24 cellular contexts compared by ENCODE assay signal in the genomic region with DNA sequence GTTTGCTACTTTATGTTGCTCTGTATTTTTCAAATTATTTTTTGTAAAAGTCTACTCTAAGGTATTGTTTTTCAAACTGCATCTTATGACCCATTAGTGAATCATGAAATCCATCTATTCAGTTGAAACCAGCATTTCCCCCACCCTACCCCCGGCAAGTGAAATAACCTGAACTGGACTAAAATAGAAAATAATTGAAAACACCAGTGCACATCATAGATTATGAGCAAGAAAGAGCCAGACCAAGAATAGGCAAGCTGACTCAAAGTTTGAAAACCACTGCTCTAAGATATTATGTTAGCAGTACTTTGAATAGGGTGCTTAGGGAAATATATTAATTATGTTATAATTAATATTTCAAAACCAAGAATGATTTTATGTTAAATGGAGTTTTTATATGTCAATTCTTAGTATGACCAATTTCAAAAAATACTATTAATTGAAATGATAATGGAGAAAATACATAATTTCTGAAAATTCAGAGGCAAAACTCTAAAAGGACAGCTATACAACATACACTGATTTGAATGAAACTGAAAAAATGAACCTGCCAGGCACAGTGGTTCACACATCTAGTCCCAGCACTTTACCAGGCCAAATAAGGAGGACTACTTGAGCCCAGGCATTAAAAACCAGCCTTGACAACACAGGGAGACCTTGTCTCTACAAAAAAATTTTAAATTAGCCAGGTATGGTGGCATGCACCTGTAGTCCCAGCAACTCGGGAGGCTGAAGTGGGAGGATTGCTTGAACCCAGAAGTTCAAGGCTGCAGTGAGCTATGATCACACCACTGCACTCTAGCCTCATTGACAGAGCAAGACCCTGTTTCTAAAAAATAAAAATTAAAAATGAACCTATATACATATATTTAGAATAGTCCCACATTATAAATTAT.
DNase-seq lines count a peak whose midpoint lies in the region; ATAC-seq and TF ChIP-seq lines count a peak whose summit lies in the region.
"Had no signal": no experiment of that assay in that cellular context is flagged by ENCODE, and none has a peak within 500 bp of the region (broad histone marks: within the 10 kb centered on the region; RNA-seq: fewer than 3 reads in every experiment).

No MANE protein-coding gene starts in this region.

- ATAC-seq in GM18858 (IDR thresholded peaks at IDR 0.05; ENCODE audit: unreplicated experiment) (peak; percentile 42), HG03103 (IDR thresholded peaks at IDR 0.05; ENCODE audit: low read depth, unreplicated experiment) (peak; percentile 54), HG02938 (IDR thresholded peaks at IDR 0.05; ENCODE audit: unreplicated experiment) (no peak)
- ATAC-seq: activated naive CD4-positive, alpha-beta T cell treated with anti-CD3 and anti-CD28 coated beads, Interleukin-2, amount 50 U/mL, for 72 hours; body of pancreas; gastroesophageal sphincter; left lung; mucosa of descending colon; right cardiac atrium had no signal

- 0 out of 22 replicates have a peak overlapping the region, but pooled peaks of 1 of the 11 experiments have one; percentile 29 for H3K27ac ChIP-seq in BLaER1 treated with 17β-estradiol and CSF1 and Interleukin-3, amounts not matched to agents 10 nM and 100 nM
- H3K27ac ChIP-seq in ovary (no peak overlapping the region), tibial nerve (no peak overlapping the region)
- H3K27ac ChIP-seq: body of pancreas, colonic mucosa, gastroesophageal sphincter, left lung, RWPE1 had no signal

- peaks cover 0 to 12% (median 5%) of the 10 kb centered on the region in 11 experiments; a peak in 9 of 22 replicates for H3K9me3 ChIP-seq in BLaER1 treated with 17β-estradiol and CSF1 and Interleukin-3, amounts not matched to agents 10 nM and 100 nM (replicated peaks in 1 of 11)
- H3K9me3 ChIP-seq in ovary, result no peaks in the 10 kb centered on the region
- H3K9me3 ChIP-seq in tibial nerve, result no peaks in the 10 kb centered on the region
- H3K9me3 ChIP-seq: body of pancreas, colonic mucosa, gastroesophageal sphincter, left lung, mucosa of descending colon had no signal

- no peak overlapping the region for H3K9ac ChIP-seq in BLaER1 treated with 17β-estradiol and CSF1 and Interleukin-3, amounts not matched to agents 10 nM and 100 nM

- no peaks in the 10 kb centered on the region for H3K27me3 ChIP-seq in BLaER1 treated with 17β-estradiol and CSF1 and Interleukin-3, amounts not matched to agents 10 nM and 100 nM
- no peaks in the 10 kb centered on the region for H3K27me3 ChIP-seq in ovary
- no peaks in the 10 kb centered on the region for H3K27me3 ChIP-seq in tibial nerve
- H3K27me3 ChIP-seq: body of pancreas, colonic mucosa, gastroesophageal sphincter, left lung had no signal

- peak overlapping the region in 6 of 11 experiments; percentile 20 to 71 (median 54); a peak in 8 of 22 replicates for H3K4me2 ChIP-seq in BLaER1 treated with 17β-estradiol and CSF1 and Interleukin-3, amounts not matched to agents 10 nM and 100 nM

- no peak for TF ChIP-seq CTCF in ovary (IDR thresholded peaks at IDR 0.05)
- no peak for TF ChIP-seq CTCF in tibial nerve (IDR thresholded peaks at IDR 0.05)

- H3K4me3 ChIP-seq in BLaER1 treated with 17β-estradiol and CSF1 and Interleukin-3, amounts not matched to agents 10 nM and 100 nM, result no peak overlapping the region
- H3K4me3 ChIP-seq in ovary, result no peak overlapping the region
- H3K4me3 ChIP-seq in tibial nerve, result no peak overlapping the region
- H3K4me3 ChIP-seq: body of pancreas, colonic mucosa, gastroesophageal sphincter, left lung, mucosa of descending colon had no signal

- intact Hi-C loops in ovary (cut with DNase I), result no loop called here

- peaks cover 0 to 33% (median 12%) of the 10 kb centered on the region in 10 experiments; a peak in 15 of 20 replicates for H3K4me1 ChIP-seq in BLaER1 treated with 17β-estradiol and CSF1 and Interleukin-3, amounts not matched to agents 10 nM and 100 nM
- H3K4me1 ChIP-seq in ovary (ENCODE audit: insufficient read depth) (no peaks in the 10 kb centered on the region), tibial nerve (peaks cover 0 to 18% (median 3%) of the 10 kb centered on the region in 4 donors)
- H3K4me1 ChIP-seq: colonic mucosa, gastroesophageal sphincter had no signal

- WGBS in ovary, 3 donors, result 30 to 50% (median 33%) methylated on average over 2 of the region's 2 CpGs
- WGBS in tibial nerve, 2 donors, result 33 to 34% methylated on average over 2 of the region's 2 CpGs

- TF ChIP-seq POLR2A in ovary (IDR thresholded peaks at IDR 0.05) (no peak), tibial nerve (IDR thresholded peaks at IDR 0.05) (no peak)

- TF ChIP-seq EP300 in ovary (IDR thresholded peaks at IDR 0.05), result no peak
- TF ChIP-seq EP300 in tibial nerve (IDR thresholded peaks at IDR 0.05), result no peak

- DNase-seq in fibroblast of peridontal ligament (ENCODE audit: extremely low read depth) (peak; percentile 68), ovary (no peak), tibial nerve (ENCODE audit: low spot score in 2 of 2) (no peak), GOT3 (lab: John Stamatoyannopoulos, UW) (no peak)
- DNase-seq: activated CD4-positive, alpha-beta memory T cell treated with anti-CD3 and anti-CD28 coated beads for 36 hours; activated T-cell treated with anti-CD3 and anti-CD28 coated beads, Interleukin-2, amount 50 U/mL, for 24 hours; body of pancreas; colonic mucosa; DMS 273 treated with DMSO at 0.1 percent for 48 hours; GF-D8; left lung; mucosa of descending colon; NCI-H1436; NCI-H226; NK-92 treated with Interleukin-12 subunit alpha and Interleukin-12 subunit beta, amount 100 ng/mL, for 24 hours; right cardiac atrium; SW 1271 had no signal

- H3K36me3 ChIP-seq in BLaER1 treated with 17β-estradiol and CSF1 and Interleukin-3, amounts not matched to agents 10 nM and 100 nM, result peaks cover 6 to 42% (median 23%) of the 10 kb centered on the region in 11 experiments; a peak in 20 of 22 replicates
- H3K36me3 ChIP-seq in ovary, result no peaks in the 10 kb centered on the region
- H3K36me3 ChIP-seq in tibial nerve, result no peaks in the 10 kb centered on the region
- H3K36me3 ChIP-seq: colonic mucosa, gastroesophageal sphincter, left lung had no signal

- H4K20me1 ChIP-seq in BLaER1 treated with 17β-estradiol and CSF1 and Interleukin-3, amounts not matched to agents 10 nM and 100 nM, result peaks cover 0 to 10% (median 0%) of the 10 kb centered on the region in 11 experiments; a peak in 4 of 22 replicates
